In genomic region chr10:50582061-50582460, GRCh38 we compare ENCODE assay signal across 20 cellular contexts.
"Had no signal": no experiment of that assay in that cellular context is flagged by ENCODE, and none has a peak within 500 bp of the region (broad histone marks: within the 10 kb centered on the region; RNA-seq: fewer than 3 reads in every experiment).

No MANE protein-coding gene starts in this region.

- H3K4me3 Mint-ChIP-seq: activated CD4-positive, alpha-beta T cell treated with anti-CD3 and anti-CD28 coated beads, Interleukin-2, amount 10 ng/mL, durations not matched to agents 24 days and 14 days; activated T-cell treated with anti-CD3 and anti-CD28 coated beads, Interleukin-2, amount 50 U/mL, for 4 hours; dendritic cell treated with granulocyte-macrophage colony-stimulating factor and Interleukin-4, amounts not matched to agents 40 ng/mL and 50 ng/mL, for 4 days; mesothelial cell of epicardium; natural killer cell treated with Interleukin-12 subunit alpha and Interleukin-12 subunit beta and Interleukin-15 and Interleukin-18, amount 100 ng/mL, for 72 hours; stimulated activated memory B cell treated with anti-CD40 and anti-IgM and Interleukin-4, amounts not matched to agents 10 μg/mL and 1 μg/mL and 100 μg/mL, for 72 hours; T-helper 2 cell treated with Interferon-gamma antibody and Interleukin-4, amounts not matched to agents 5 μg/mL and 100 μg/mL, for 36 hours had no signal

- H3K36me3 Mint-ChIP-seq: natural killer cell treated with Interleukin-12 subunit alpha and Interleukin-12 subunit beta and Interleukin-15 and Interleukin-18, amount 100 ng/mL, for 72 hours had no signal

- H3K9me3 Mint-ChIP-seq: activated CD4-positive, alpha-beta T cell treated with anti-CD3 and anti-CD28 coated beads, Interleukin-2, amount 10 ng/mL, durations not matched to agents 24 days and 14 days; activated naive CD4-positive, alpha-beta T cell treated with anti-CD3 and anti-CD28 coated beads, Interleukin-2, amount 50 U/mL, for 72 hours; activated T-cell treated with anti-CD3 and anti-CD28 coated beads, Interleukin-2, amount 50 U/mL, for 4 hours; dendritic cell treated with granulocyte-macrophage colony-stimulating factor and Interleukin-4, amounts not matched to agents 40 ng/mL and 50 ng/mL, for 4 days; mesothelial cell of epicardium; natural killer cell treated with Interleukin-12 subunit alpha and Interleukin-12 subunit beta and Interleukin-15 and Interleukin-18, amount 100 ng/mL, for 72 hours; stimulated activated memory B cell treated with anti-CD40 and anti-IgM and Interleukin-4, amounts not matched to agents 10 μg/mL and 1 μg/mL and 100 μg/mL, for 72 hours; T-helper 2 cell treated with Interferon-gamma antibody and Interleukin-4, amounts not matched to agents 5 μg/mL and 100 μg/mL, for 36 hours had no signal

- H3K36me3 ChIP-seq: adrenal gland, esophagus muscularis mucosa, lower lobe of right lung, sigmoid colon, thoracic aorta had no signal

- H3K9me3 ChIP-seq: adrenal gland, esophagus muscularis mucosa, lower lobe of right lung, sigmoid colon, spleen, thoracic aorta had no signal

- H3K27ac Mint-ChIP-seq: activated CD4-positive, alpha-beta T cell treated with anti-CD3 and anti-CD28 coated beads, Interleukin-2, amount 10 ng/mL, durations not matched to agents 24 days and 14 days; activated naive CD4-positive, alpha-beta T cell treated with anti-CD3 and anti-CD28 coated beads, Interleukin-2, amount 50 U/mL, for 72 hours; dendritic cell treated with granulocyte-macrophage colony-stimulating factor and Interleukin-4, amounts not matched to agents 40 ng/mL and 50 ng/mL, for 4 days; mesothelial cell of epicardium; natural killer cell treated with Interleukin-12 subunit alpha and Interleukin-12 subunit beta and Interleukin-15 and Interleukin-18, amount 100 ng/mL, for 72 hours; stimulated activated memory B cell treated with anti-CD40 and anti-IgM and Interleukin-4, amounts not matched to agents 10 μg/mL and 1 μg/mL and 100 μg/mL, for 72 hours; T-helper 2 cell treated with Interferon-gamma antibody and Interleukin-4, amounts not matched to agents 5 μg/mL and 100 μg/mL, for 36 hours had no signal

- H3K27ac ChIP-seq: adrenal gland, esophagus muscularis mucosa, lower lobe of right lung, parathyroid adenoma, sigmoid colon, spleen, thoracic aorta had no signal

- DNase-seq: activated CD4-positive, alpha-beta T cell treated with anti-CD3 and anti-CD28 coated beads, Interleukin-2, amount 10 ng/mL, durations not matched to agents 24 days and 14 days; activated CD4-positive, CD25-positive, alpha-beta regulatory T cell; activated CD8-positive, alpha-beta memory T cell treated with anti-CD3 and anti-CD28 coated beads, Interleukin-2, amount 50 U/mL, for 4 hours; activated gamma-delta T cell treated with Interleukin-2 at 50 U/mL for 16 hours; activated T-cell treated with anti-CD3 and anti-CD28 coated beads, Interleukin-2, amount 50 U/mL, for 4 hours; adrenal gland; effector CD8-positive, alpha-beta T cell; lower lobe of right lung; sigmoid colon; spleen; stimulated activated CD4-positive, alpha-beta T cell treated with anti-CD3 and anti-CD28 coated beads, Interleukin-4, amount 100 ng/mL, for 4 hours had no signal

- H2AFZ ChIP-seq: parathyroid adenoma had no signal

- H3K4me3 ChIP-seq: adrenal gland, esophagus muscularis mucosa, lower lobe of right lung, sigmoid colon, spleen, thoracic aorta had no signal

- H3K9ac ChIP-seq: parathyroid adenoma had no signal

- H3K27me3 ChIP-seq: adrenal gland, esophagus muscularis mucosa, sigmoid colon, spleen had no signal

- ATAC-seq: activated naive CD4-positive, alpha-beta T cell treated with anti-CD3 and anti-CD28 coated beads, Interleukin-2, amount 50 U/mL, for 72 hours; activated T-cell treated with anti-CD3 and anti-CD28 coated beads, Interleukin-2, amount 50 U/mL, for 4 hours; lower lobe of right lung; natural killer cell treated with Interleukin-12 subunit alpha and Interleukin-12 subunit beta and Interleukin-15 and Interleukin-18, amount 100 ng/mL, for 72 hours; stimulated activated memory B cell treated with anti-CD40 and anti-IgM and Interleukin-4, amounts not matched to agents 10 μg/mL and 1 μg/mL and 100 μg/mL, for 72 hours had no signal

- H3K27me3 Mint-ChIP-seq: activated CD4-positive, alpha-beta T cell treated with anti-CD3 and anti-CD28 coated beads, Interleukin-2, amount 10 ng/mL, durations not matched to agents 24 days and 14 days; dendritic cell treated with granulocyte-macrophage colony-stimulating factor and Interleukin-4, amounts not matched to agents 40 ng/mL and 50 ng/mL, for 4 days; natural killer cell treated with Interleukin-12 subunit alpha and Interleukin-12 subunit beta and Interleukin-15 and Interleukin-18, amount 100 ng/mL, for 72 hours; stimulated activated memory B cell treated with anti-CD40 and anti-IgM and Interleukin-4, amounts not matched to agents 10 μg/mL and 1 μg/mL and 100 μg/mL, for 72 hours had no signal
